17 cellular contexts compared by ENCODE assay signal in the genomic region with DNA sequence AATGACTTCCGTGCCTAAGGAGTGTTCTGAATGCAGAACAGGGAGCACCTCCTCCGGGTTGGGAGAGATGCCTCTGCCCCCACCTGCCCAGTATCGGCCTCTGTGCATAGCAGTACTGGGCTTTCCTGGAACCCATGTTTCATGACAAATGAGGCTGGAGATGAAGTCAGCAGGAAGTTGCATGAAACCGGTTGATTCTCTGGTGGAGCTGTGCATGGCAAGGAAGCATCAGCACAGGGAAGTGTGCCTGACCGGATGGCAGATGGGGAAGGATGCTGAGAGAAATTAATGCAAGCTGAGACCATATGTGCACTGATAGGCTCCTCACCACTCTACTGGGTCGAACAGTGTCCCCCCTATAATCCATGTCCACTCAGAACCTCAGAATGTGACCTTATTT.
DNase-seq lines count a peak whose midpoint lies in the region; ATAC-seq and TF ChIP-seq lines count a peak whose summit lies in the region.
"Had no signal": no experiment of that assay in that cellular context is flagged by ENCODE, and none has a peak within 500 bp of the region (broad histone marks: within the 10 kb centered on the region; RNA-seq: fewer than 3 reads in every experiment).

No MANE protein-coding gene starts in this region.

- no peak overlapping the region for H3K4me3 Mint-ChIP-seq in dendritic cell treated with granulocyte-macrophage colony-stimulating factor and Interleukin-4, amounts not matched to agents 40 ng/mL and 50 ng/mL, for 4 days
- H3K4me3 Mint-ChIP-seq: CD8-positive, alpha-beta memory T cell had no signal

- no peaks in the 10 kb centered on the region for H3K36me3 Mint-ChIP-seq in dendritic cell treated with granulocyte-macrophage colony-stimulating factor and Interleukin-4, amounts not matched to agents 40 ng/mL and 50 ng/mL, for 4 days (ENCODE audit: low read depth)
- H3K36me3 Mint-ChIP-seq: CD8-positive, alpha-beta memory T cell had no signal

- H3K9me3 ChIP-seq in right atrium auricular region = no peaks in the 10 kb centered on the region
- H3K9me3 ChIP-seq: BLaER1 had no signal

- TF ChIP-seq CTCF in right atrium auricular region (IDR thresholded peaks at IDR 0.05) = no peak

- peak overlapping the region; percentile 65 for H3K27ac Mint-ChIP-seq in dendritic cell treated with granulocyte-macrophage colony-stimulating factor and Interleukin-4, amounts not matched to agents 40 ng/mL and 50 ng/mL, for 4 days
- H3K27ac Mint-ChIP-seq: CD8-positive, alpha-beta memory T cell had no signal

- no peak overlapping the region for H3K27ac ChIP-seq in right atrium auricular region
- H3K27ac ChIP-seq: BLaER1, KMS-11 had no signal

- H3K36me3 ChIP-seq in right atrium auricular region = no peaks in the 10 kb centered on the region
- H3K36me3 ChIP-seq: BLaER1 had no signal

- peaks cover 66% of the 10 kb centered on the region for H3K4me1 Mint-ChIP-seq in dendritic cell treated with granulocyte-macrophage colony-stimulating factor and Interleukin-4, amounts not matched to agents 40 ng/mL and 50 ng/mL, for 4 days (ENCODE audit: low read depth)

- intact Hi-C loops in left ventricle myocardium superior (cut with micrococcal nuclease) = no loop called here
- intact Hi-C loops in dendritic cell treated with granulocyte-macrophage colony-stimulating factor and Interleukin-4, amounts not matched to agents 40 ng/mL and 50 ng/mL, for 4 days (cut with micrococcal nuclease) = no loop called here

- no peaks in the 10 kb centered on the region for H3K9me3 Mint-ChIP-seq in dendritic cell treated with granulocyte-macrophage colony-stimulating factor and Interleukin-4, amounts not matched to agents 40 ng/mL and 50 ng/mL, for 4 days
- H3K9me3 Mint-ChIP-seq: CD8-positive, alpha-beta memory T cell had no signal

- no peak for DNase-seq in left ventricle myocardium superior
- DNase-seq in right atrium auricular region (ENCODE audit: low spot score) = no peak
- peak; percentile 46 for DNase-seq in MV-4-11 (lab: John Stamatoyannopoulos, UW)
- no peak for DNase-seq in HT-29 (ENCODE audit: low spot score)
- DNase-seq in effector CD4-positive, alpha-beta T cell = no peak
- DNase-seq in central memory CD4-positive, alpha-beta T cell = no peak
- DNase-seq: CD8-positive, alpha-beta memory T cell; DMS79; GOT3; NCI-H1092; NCI-H2081; NCI-H446; SHP77 treated with DMSO at 0.1 percent for 48 hours had no signal

- H3K4me3 ChIP-seq in right atrium auricular region = no peak overlapping the region
- H3K4me3 ChIP-seq: BLaER1 had no signal

- no peaks in the 10 kb centered on the region for H3K27me3 ChIP-seq in right atrium auricular region
- H3K27me3 ChIP-seq: BLaER1 had no signal

- H3K27me3 Mint-ChIP-seq in dendritic cell treated with granulocyte-macrophage colony-stimulating factor and Interleukin-4, amounts not matched to agents 40 ng/mL and 50 ng/mL, for 4 days = no peaks in the 10 kb centered on the region

- peak; percentile 43 for ATAC-seq in left ventricle myocardium superior
- ATAC-seq: HCT116 had no signal

- peaks cover 0 to 10% of the 10 kb centered on the region in 2 donors for H3K4me1 ChIP-seq in right atrium auricular region
